In genomic region chr10:77156406-77156879, GRCh38 we compare ENCODE assay signal across 13 cellular contexts.
DNase-seq lines count a peak whose midpoint lies in the region; ATAC-seq and TF ChIP-seq lines count a peak whose summit lies in the region.
"Had no signal": no experiment of that assay in that cellular context is flagged by ENCODE, and none has a peak within 500 bp of the region (broad histone marks: within the 10 kb centered on the region; RNA-seq: fewer than 3 reads in every experiment).

No MANE protein-coding gene starts in this region.

- DNase-seq in LHCN-M2 (ENCODE audit: low read depth) (peak; percentile 57), astrocyte of the cerebellum (ENCODE audit: low read depth) (peak; percentile 40), iris pigment epithelial cell (ENCODE audit: low read depth) (peak; percentile 78), thoracic aorta (ENCODE audit: low spot score) (no peak), lower lobe of right lung (no peak), ecto neural progenitor cell (ENCODE audit: low spot score) (no peak)
- DNase-seq: activated CD8-positive, alpha-beta memory T cell treated with anti-CD3 and anti-CD28 coated beads, Interleukin-2, amount 10 ng/mL, durations not matched to agents 7 days and 5 days; NCI-H1417; NCI-H748 treated with DMSO at 0.1 percent for 48 hours; T-helper 1 cell had no signal

- in situ Hi-C loops in astrocyte of the cerebellum (cut with HindIII; ENCODE audit: low sequenced_read_pairs), result loop anchor here (25.0 kb wide), 1 partner anchor 481 kb away; the partner anchor contains the start of gene KCNMA1

- no peak for TF ChIP-seq CTCF in astrocyte of the cerebellum (IDR thresholded peaks at IDR 0.05; ENCODE audit: low read depth, low read length, missing control alignments)
- no peak for TF ChIP-seq CTCF in thoracic aorta (IDR thresholded peaks at IDR 0.05)
- no peak for TF ChIP-seq CTCF in lower lobe of right lung (IDR thresholded peaks at IDR 0.05)

- no peak for ATAC-seq in thoracic aorta (ENCODE audit: insufficient number of reproducible peaks, low FRiP score, low read depth)
- no peak for ATAC-seq in lower lobe of right lung
- no peak for ATAC-seq in HG02973 (IDR thresholded peaks at IDR 0.05; ENCODE audit: unreplicated experiment)
- no peak for ATAC-seq in HG02840 (IDR thresholded peaks at IDR 0.05; ENCODE audit: low FRiP score, unreplicated experiment)
- ATAC-seq: activated CD8-positive, alpha-beta memory T cell treated with anti-CD3 and anti-CD28 coated beads, Interleukin-2, amount 10 ng/mL, durations not matched to agents 7 days and 5 days had no signal

- H3K27ac ChIP-seq in thoracic aorta (peak overlapping the region; percentile 55 to 74), lower lobe of right lung (no peak overlapping the region)

- H3K4me1 ChIP-seq in thoracic aorta (ENCODE audit: control insufficient read depth in 1 of 2, low read depth in 2 of 2) (peaks cover 18 to 68% of the 10 kb centered on the region in 2 donors), lower lobe of right lung (no peaks in the 10 kb centered on the region)
- H3K4me1 ChIP-seq: adrenal gland had no signal

- H3K27me3 ChIP-seq in thoracic aorta (replicated peaks; ENCODE audit: insufficient read depth), result no peaks in the 10 kb centered on the region
- no peaks in the 10 kb centered on the region for H3K27me3 ChIP-seq in lower lobe of right lung (ENCODE audit: low read depth)
- H3K27me3 ChIP-seq: adrenal gland had no signal

- H3K9me3 ChIP-seq in thoracic aorta, result no peaks in the 10 kb centered on the region
- no peaks in the 10 kb centered on the region for H3K9me3 ChIP-seq in lower lobe of right lung
- H3K9me3 ChIP-seq: adrenal gland had no signal

- H3K36me3 ChIP-seq in thoracic aorta, result no peaks in the 10 kb centered on the region
- H3K36me3 ChIP-seq in lower lobe of right lung, result no peaks in the 10 kb centered on the region
- H3K36me3 ChIP-seq: adrenal gland had no signal

- H3K4me3 ChIP-seq in astrocyte of the cerebellum (ENCODE audit: low read depth, low read length) (no peak overlapping the region), thoracic aorta (no peak overlapping the region), lower lobe of right lung (no peak overlapping the region)
- H3K4me3 ChIP-seq: adrenal gland had no signal

- intact Hi-C loops in lower lobe of right lung (cut with DNase I), result no loop called here

Comparison
In these comparisons a context has a peak if more than half of its experiments do, and no peak if none do; other contexts are left out.
1. DNase-seq: peak in LHCN-M2 (single experiment), astrocyte of the cerebellum (single experiment) and iris pigment epithelial cell (single experiment); none in thoracic aorta (single experiment), lower lobe of right lung (single experiment) and ecto neural progenitor cell (single experiment).